11 cellular contexts compared by ENCODE assay signal in the genomic region with DNA sequence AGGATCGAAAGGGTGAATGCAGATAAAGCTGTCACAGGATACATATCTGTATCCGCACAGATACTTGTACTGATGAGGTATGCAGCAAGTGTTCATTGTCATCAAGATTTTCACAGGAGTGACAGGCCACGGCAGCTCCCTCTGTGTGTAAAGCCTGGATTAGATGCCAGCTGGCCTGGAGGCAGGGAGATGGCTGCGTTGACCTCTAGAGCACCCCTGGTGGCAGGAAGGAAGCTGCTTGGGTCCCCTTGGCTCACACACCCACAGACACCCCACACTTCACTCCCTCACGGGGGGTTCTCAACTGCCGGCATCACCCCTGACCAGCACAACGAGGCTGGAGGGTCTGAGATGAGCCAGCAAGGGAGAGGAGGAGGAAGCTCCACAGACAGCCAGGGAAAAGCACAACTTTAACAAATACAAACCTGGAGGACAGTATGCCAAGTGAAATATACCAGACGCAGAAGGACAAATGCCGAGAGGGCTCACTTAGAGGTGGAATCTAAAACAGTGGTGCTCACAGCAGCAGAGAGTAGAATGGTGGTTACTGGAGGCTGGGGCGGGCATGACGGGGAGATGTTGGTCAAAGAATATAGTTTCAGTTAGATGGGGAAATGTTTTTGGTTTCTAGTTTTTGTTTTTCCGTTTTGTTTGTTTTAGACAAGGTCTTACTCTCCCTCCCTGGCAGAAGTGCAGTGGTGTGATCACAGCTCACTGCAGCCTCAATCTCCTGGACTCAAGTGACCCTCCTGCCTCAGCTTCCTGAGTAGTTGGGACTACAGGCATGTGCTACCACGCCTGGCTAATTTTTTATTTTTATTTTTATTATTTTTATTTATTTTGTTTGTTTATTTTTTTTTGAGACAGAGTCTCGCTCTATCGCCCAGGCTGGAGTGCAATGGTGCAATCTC. TPM values are rescaled to one million over a fixed set of nuclear protein-coding genes. Genes with fewer than 3 reads are reported as not detected.
DNase-seq lines count a peak whose midpoint lies in the region; ATAC-seq and TF ChIP-seq lines count a peak whose summit lies in the region.
"Had no signal": no experiment of that assay in that cellular context is flagged by ENCODE, and none has a peak within 500 bp of the region (broad histone marks: within the 10 kb centered on the region; RNA-seq: fewer than 3 reads in every experiment).

No MANE protein-coding gene starts in this region.

- no peak overlapping the region for H2AFZ ChIP-seq in KMS-11 (ENCODE audit: low read depth)

- in situ Hi-C loops in brain microvascular endothelial cell (cut with HindIII; ENCODE audit: low pct_ligation_motif_present, low sequenced_read_pairs) = no loop called here

- H3K79me2 ChIP-seq in KMS-11 (ENCODE audit: insufficient read depth, low read depth) = no peaks in the 10 kb centered on the region

- H3K27me3 ChIP-seq in KMS-11 (ENCODE audit: insufficient read depth, low read depth) = no peaks in the 10 kb centered on the region
- H3K27me3 ChIP-seq in brain microvascular endothelial cell (replicated peaks) = no peaks in the 10 kb centered on the region

- no peak overlapping the region for H3K9ac ChIP-seq in KMS-11

- H3K4me1 Mint-ChIP-seq in stimulated activated effector memory CD8-positive, alpha-beta T cell treated with anti-CD3 and anti-CD28 coated beads, Interleukin-12 subunit alpha, Interleukin-12 subunit beta, amount 100 ng/mL, for 72 hours = peaks cover 1% of the 10 kb centered on the region

- no peaks in the 10 kb centered on the region for H3K4me1 ChIP-seq in KMS-11 (ENCODE audit: low read depth, poor library complexity, severe bottlenecking)
- H3K4me1 ChIP-seq: lower lobe of right lung had no signal

- H3K4me2 ChIP-seq in KMS-11 = no peak overlapping the region

- no peaks in the 10 kb centered on the region for H3K36me3 Mint-ChIP-seq in stimulated activated effector memory CD8-positive, alpha-beta T cell treated with anti-CD3 and anti-CD28 coated beads, Interleukin-12 subunit alpha, Interleukin-12 subunit beta, amount 100 ng/mL, for 72 hours

- ATAC-seq in GM18873 (IDR thresholded peaks at IDR 0.05; ENCODE audit: low FRiP score, unreplicated experiment) (no peak), GM21360 (IDR thresholded peaks at IDR 0.05; ENCODE audit: unreplicated experiment) (no peak)
- no peak for ATAC-seq in stimulated activated effector memory CD8-positive, alpha-beta T cell treated with anti-CD3 and anti-CD28 coated beads, Interleukin-12 subunit alpha, Interleukin-12 subunit beta, amount 100 ng/mL, for 72 hours
- ATAC-seq: lower lobe of right lung had no signal

- H3K4me3 ChIP-seq in KMS-11 (IDR thresholded peaks at IDR 0.05; ENCODE audit: insufficient read depth, low read depth, low read length) = no peak overlapping the region
- no peak overlapping the region for H3K4me3 ChIP-seq in brain microvascular endothelial cell (ENCODE audit: low read depth, low read length)
- H3K4me3 ChIP-seq: lower lobe of right lung had no signal

- H3K36me3 ChIP-seq in KMS-11 (ENCODE audit: insufficient read depth) (no peaks in the 10 kb centered on the region), brain microvascular endothelial cell (replicated peaks) (no peaks in the 10 kb centered on the region)

- no peaks in the 10 kb centered on the region for H4K20me1 ChIP-seq in KMS-11 (ENCODE audit: insufficient read depth)

- no peak overlapping the region for H3K27ac ChIP-seq in KMS-11
- peak overlapping the region; percentile 51 for H3K27ac ChIP-seq in brain microvascular endothelial cell
- H3K27ac ChIP-seq: lower lobe of right lung had no signal

- no peak overlapping the region for H3K27ac Mint-ChIP-seq in stimulated activated effector memory CD8-positive, alpha-beta T cell treated with anti-CD3 and anti-CD28 coated beads, Interleukin-12 subunit alpha, Interleukin-12 subunit beta, amount 100 ng/mL, for 72 hours

- H3K9me3 Mint-ChIP-seq in stimulated activated effector memory CD8-positive, alpha-beta T cell treated with anti-CD3 and anti-CD28 coated beads, Interleukin-12 subunit alpha, Interleukin-12 subunit beta, amount 100 ng/mL, for 72 hours = no peaks in the 10 kb centered on the region

- no peak overlapping the region for H3K4me3 Mint-ChIP-seq in stimulated activated effector memory CD8-positive, alpha-beta T cell treated with anti-CD3 and anti-CD28 coated beads, Interleukin-12 subunit alpha, Interleukin-12 subunit beta, amount 100 ng/mL, for 72 hours

- TF ChIP-seq CTCF in KMS-11 (conservative IDR thresholded peaks at IDR 0.05; ENCODE audit: low read depth, low read length) (0 out of 2 replicates have a peak, but pooled peaks have one; percentile 10), brain microvascular endothelial cell (IDR thresholded peaks at IDR 0.05; ENCODE audit: low read depth, low read length, missing control alignments) (peak; percentile 47)

- DNase-seq in CMK (ENCODE audit: low read depth) (peak; percentile 36), brain microvascular endothelial cell (no peak), myocyte (ENCODE audit: low read depth) (peak; percentile 92), SKM-1 (lab: John Stamatoyannopoulos, UW; ENCODE audit: unreplicated experiment) (no peak)
- DNase-seq in stimulated activated effector memory CD8-positive, alpha-beta T cell treated with anti-CD3 and anti-CD28 coated beads, Interleukin-12 subunit alpha, Interleukin-12 subunit beta, amount 100 ng/mL, for 72 hours (ENCODE audit: low spot score in 2 of 2) = no peak
- DNase-seq: DMS79 treated with DMSO at 0.1 percent for 48 hours; effector memory CD4-positive, alpha-beta T cell; lower lobe of right lung had no signal

RNA-seq across cellular contexts. Expression of gene TEAD4, which starts 45.7 kb away (rescaled TPM):
- 328 and 451 TPM in 2 replicates for total RNA-seq in myocyte
- polyA plus RNA-seq in myocyte (2012) = 132 TPM

Comparison
In these comparisons a context has a peak if more than half of its experiments do, and no peak if none do; other contexts are left out.
1. DNase-seq: peak in CMK (single experiment) and myocyte (single experiment); none in brain microvascular endothelial cell (single experiment), stimulated activated effector memory CD8-positive, alpha-beta T cell treated with anti-CD3 and anti-CD28 coated beads, Interleukin-12 subunit alpha, Interleukin-12 subunit beta, amount 100 ng/mL, for 72 hours (0 of 2) and SKM-1 (single experiment).